8 cellular contexts compared by ENCODE assay signal in genomic region chr9:124869466-124869985, GRCh38. TPM values are rescaled to one million over a fixed set of nuclear protein-coding genes. Genes with fewer than 3 reads are reported as not detected.
A peak's percentile ranks its signal among the peaks of the same experiment; 100 is the strongest.
DNase-seq lines count a peak whose midpoint lies in the region; ATAC-seq and TF ChIP-seq lines count a peak whose summit lies in the region.

No MANE protein-coding gene starts in this region.

- no peaks in the 10 kb centered on the region for H3K9me3 Mint-ChIP-seq in mesothelial cell of epicardium

- H3K9ac ChIP-seq in duodenal mucosa (ENCODE audit: low read depth in 1 of 2, low read length in 2 of 2): peak overlapping the region; percentile 68 to 95

- H3K4me1 Mint-ChIP-seq in mesothelial cell of epicardium: peaks cover 36% of the 10 kb centered on the region

- H3K4me1 ChIP-seq in duodenal mucosa (ENCODE audit: control insufficient read depth in 1 of 2, insufficient read depth in 2 of 2, low read length in 2 of 2) (peaks cover 33 to 42% of the 10 kb centered on the region in 2 donors), tibial nerve (peaks cover 0 to 58% (median 33%) of the 10 kb centered on the region in 4 donors)

- peak overlapping the region; percentile 92 for H3K27ac Mint-ChIP-seq in mesothelial cell of epicardium

- H3K36me3 ChIP-seq in WERI-Rb-1: peaks cover 54% of the 10 kb centered on the region
- H3K36me3 ChIP-seq in duodenal mucosa (ENCODE audit: control insufficient read depth in 1 of 2, insufficient read depth in 2 of 2, low read length in 2 of 2): peaks cover 10 to 17% of the 10 kb centered on the region in 2 donors
- peaks cover 0 to 17% (median 0%) of the 10 kb centered on the region in 3 donors for H3K36me3 ChIP-seq in tibial nerve

- TF ChIP-seq EP300 in tibial nerve (IDR thresholded peaks at IDR 0.05): no peak

- TF ChIP-seq CTCF in WERI-Rb-1 (IDR thresholded peaks at IDR 0.05; ENCODE audit: low read depth, low read length) (no peak), mesothelial cell of epicardium (IDR thresholded peaks at IDR 0.05; ENCODE audit: unreplicated experiment) (no peak), tibial nerve (IDR thresholded peaks at IDR 0.05) (no peak)

- H3K27me3 ChIP-seq in WERI-Rb-1 (ENCODE audit: insufficient read depth, low read depth, severe bottlenecking) (no peaks in the 10 kb centered on the region), duodenal mucosa (ENCODE audit: control insufficient read depth in 1 of 2, insufficient read depth in 2 of 2, low read length in 2 of 2) (no peaks in the 10 kb centered on the region), tibial nerve (no peaks in the 10 kb centered on the region)

- 1 to 2% methylated on average over 28 to 40 of the region's 41 CpGs for WGBS in tibial nerve, 2 donors

- H3K27me3 Mint-ChIP-seq in mesothelial cell of epicardium (ENCODE audit: low read depth): no peaks in the 10 kb centered on the region

- peaks cover 4% of the 10 kb centered on the region for H3K36me3 Mint-ChIP-seq in mesothelial cell of epicardium

- H3K9me3 ChIP-seq in WERI-Rb-1 (ENCODE audit: severe bottlenecking): no peaks in the 10 kb centered on the region
- no peaks in the 10 kb centered on the region for H3K9me3 ChIP-seq in duodenal mucosa (ENCODE audit: control insufficient read depth in 1 of 2, low read length in 2 of 2)
- no peaks in the 10 kb centered on the region for H3K9me3 ChIP-seq in tibial nerve

- peak overlapping the region; percentile 93 for H3K4me3 Mint-ChIP-seq in mesothelial cell of epicardium

- H3K27ac ChIP-seq in WERI-Rb-1: peak overlapping the region; percentile 96
- peak overlapping the region; percentile 91 for H3K27ac ChIP-seq in duodenal mucosa (ENCODE audit: low read depth, low read length)
- H3K27ac ChIP-seq in tibial nerve: peak overlapping the region; percentile 83 to 97 (median 93)

- ATAC-seq in GM18868 (IDR thresholded peaks at IDR 0.05; ENCODE audit: unreplicated experiment) (peak; percentile 1), HG02973 (IDR thresholded peaks at IDR 0.05; ENCODE audit: unreplicated experiment) (peak; percentile 4)

- TF ChIP-seq POLR2A in tibial nerve (IDR thresholded peaks at IDR 0.05): no peak

- DNase-seq in WERI-Rb-1 (peak; percentile 40), mesothelial cell of epicardium (ENCODE audit: low spot score in 2 of 2, unreplicated experiment in 2 of 2) (peak in 1 of 2 experiments; percentile 57), tibial nerve (ENCODE audit: low spot score in 2 of 2) (no peak), NCI-H2107 treated with DMSO at 0.1 percent for 48 hours (lab: John Stamatoyannopoulos, UW; ENCODE audit: unreplicated experiment) (no peak), pons (ENCODE audit: low spot score) (no peak)

- H3K4me3 ChIP-seq in WERI-Rb-1 (ENCODE audit: low read depth, low read length) (peak overlapping the region; percentile 95), duodenal mucosa (ENCODE audit: low read depth in 1 of 2, low read length in 2 of 2) (peak overlapping the region; percentile 80 to 96), tibial nerve (peak overlapping the region; percentile 66 to 99 (median 88))

RNA-seq across cellular contexts. Expression of gene ARPC5L, which starts 7.6 kb away (rescaled TPM):
- total RNA-seq in mesothelial cell of epicardium: 26.1 to 28.5 TPM (median 28.0 TPM) in 3 replicates
- total RNA-seq in tibial nerve: 10 to 100 TPM; 21.6 to 25.3 (median 24.2) TPM

RNA-seq across cellular contexts. Expression of gene RPL35, which starts 7.8 kb away (rescaled TPM):
- total RNA-seq in mesothelial cell of epicardium (1,103 to 1,148 TPM (median 1,111 TPM) in 3 replicates), tibial nerve (1,000 to 10,000 TPM; 1,854 to 2,171 (median 1,912) TPM)

RNA-seq across cellular contexts. Expression of gene WDR38, which starts 16.3 kb away (rescaled TPM):
- total RNA-seq in mesothelial cell of epicardium: not detected in 3 replicates
- total RNA-seq in tibial nerve: under 1 TPM in 1 of 4 donors, not detected in 3; 0.39 TPM
